Comparison of ENCODE assay signal across 1 cellular context in genomic region chr2:219541611-219542180, GRCh38.
TF ChIP-seq lines count a peak whose summit lies in the region.

No MANE protein-coding gene starts in this region.

TF ChIP-seq in HepG2, 621 proteins besides CTCF, POLR2A, EP300 and RAD21 (continued from another document and continues in another):
- no peak for TF ChIP-seq FUBP1 (CRISPR knock-in tag; IDR thresholded peaks at IDR 0.05; ENCODE audit: borderline replicate concordance)
- no peak for TF ChIP-seq ZNF550 (CRISPR knock-in tag; IDR thresholded peaks at IDR 0.05; ENCODE audit: borderline replicate concordance)
- TF ChIP-seq RNF2 (conservative IDR thresholded peaks at IDR 0.05; ENCODE audit: low read depth) = peak; percentile 64; the same call in 1 of the 2 replicates
- no peak for TF ChIP-seq SMARCE1 (IDR thresholded peaks at IDR 0.05; ENCODE audit: borderline replicate concordance)
- TF ChIP-seq NFE2L2 (IDR thresholded peaks at IDR 0.05; ENCODE audit: low read length) = no peak
- TF ChIP-seq KLF13 (CRISPR knock-in tag; IDR thresholded peaks at IDR 0.05) = peak; percentile 51; the same call in 1 of the 2 replicates
- peak; percentile 79; the same call in 1 of the 2 replicates for TF ChIP-seq ZBTB20 (CRISPR knock-in tag; IDR thresholded peaks at IDR 0.05; ENCODE audit: borderline replicate concordance, low read depth)
- peak; percentile 90 for TF ChIP-seq ZSCAN21 (CRISPR knock-in tag; IDR thresholded peaks at IDR 0.05; ENCODE audit: borderline replicate concordance)
- 0 out of 2 replicates have a peak, but pooled peaks have one; percentile 18 for TF ChIP-seq ZBTB2 (CRISPR knock-in tag; IDR thresholded peaks at IDR 0.05; ENCODE audit: low read depth)
- TF ChIP-seq ZHX2 (IDR thresholded peaks at IDR 0.05; ENCODE audit: low read depth) = 0 out of 2 replicates have a peak, but pooled peaks have one; percentile 65
- TF ChIP-seq ZHX2 (CRISPR knock-in tag; IDR thresholded peaks at IDR 0.05; ENCODE audit: borderline replicate concordance) = no peak
- peak; percentile 91 for TF ChIP-seq MTA1 (CRISPR knock-in tag; IDR thresholded peaks at IDR 0.05; ENCODE audit: borderline replicate concordance)
- 0 out of 2 replicates have a peak, but pooled peaks have one; percentile 80 for TF ChIP-seq ZNF205 (CRISPR knock-in tag; IDR thresholded peaks at IDR 0.05)
- TF ChIP-seq GLMP (CRISPR knock-in tag; IDR thresholded peaks at IDR 0.05; ENCODE audit: borderline replicate concordance) = no peak
- peak; percentile 48 for TF ChIP-seq PHF5A (CRISPR knock-in tag; IDR thresholded peaks at IDR 0.05; ENCODE audit: low read depth, unreplicated experiment)
- TF ChIP-seq ZBTB38 (CRISPR knock-in tag; IDR thresholded peaks at IDR 0.05) = peak; percentile 96
- no peak for TF ChIP-seq PTBP1 (IDR thresholded peaks at IDR 0.05; ENCODE audit: low read depth, low read length, poor library complexity, severe bottlenecking)
- no peak for TF ChIP-seq SIN3B (IDR thresholded peaks at IDR 0.05; ENCODE audit: low read length)
- TF ChIP-seq ZNF563 (CRISPR knock-in tag; IDR thresholded peaks at IDR 0.05) = peak; percentile 84; the same call in 1 of the 2 replicates
- no peak; the same call in 1 of the 2 replicates for TF ChIP-seq ZNF335 (CRISPR knock-in tag; IDR thresholded peaks at IDR 0.05)
- TF ChIP-seq CSRNP2 (CRISPR knock-in tag; conservative IDR thresholded peaks at IDR 0.05; ENCODE audit: low read depth) = no peak
- no peak for TF ChIP-seq GZF1 (CRISPR knock-in tag; IDR thresholded peaks at IDR 0.05)
- TF ChIP-seq MXD1 (CRISPR knock-in tag; IDR thresholded peaks at IDR 0.05) = peak; percentile 91
- no peak for TF ChIP-seq RFX3 (CRISPR knock-in tag; IDR thresholded peaks at IDR 0.05)
- peak; percentile 64 for TF ChIP-seq ESRRA (CRISPR knock-in tag; IDR thresholded peaks at IDR 0.05; ENCODE audit: low read depth)
- peak; percentile 57 for TF ChIP-seq FOXK1 (CRISPR knock-in tag; IDR thresholded peaks at IDR 0.05; ENCODE audit: borderline replicate concordance, low read depth)
- no peak for TF ChIP-seq ZNF292 (CRISPR knock-in tag; IDR thresholded peaks at IDR 0.05; ENCODE audit: borderline replicate concordance, low read depth)
- no peak for TF ChIP-seq SNAPC5 (CRISPR knock-in tag; IDR thresholded peaks at IDR 0.05; ENCODE audit: borderline replicate concordance)
- no peak for TF ChIP-seq TEF (CRISPR knock-in tag; IDR thresholded peaks at IDR 0.05)
- TF ChIP-seq SMAD1 (CRISPR knock-in tag; IDR thresholded peaks at IDR 0.05; ENCODE audit: borderline replicate concordance, low read depth) = peak; percentile 90; the same call in 1 of the 2 replicates
- TF ChIP-seq ZNF713 (CRISPR knock-in tag; IDR thresholded peaks at IDR 0.05) = no peak
- peak; percentile 86 for TF ChIP-seq MYC (CRISPR knock-in tag; IDR thresholded peaks at IDR 0.05; ENCODE audit: borderline replicate concordance)
- peak; percentile 92; the same call in 1 of the 2 replicates for TF ChIP-seq ZNF788 (CRISPR knock-in tag; IDR thresholded peaks at IDR 0.05; ENCODE audit: borderline replicate concordance)
- TF ChIP-seq ELF4 (CRISPR knock-in tag; IDR thresholded peaks at IDR 0.05; ENCODE audit: borderline replicate concordance) = no peak
- TF ChIP-seq PRMT3 (CRISPR knock-in tag; IDR thresholded peaks at IDR 0.05; ENCODE audit: borderline replicate concordance, low read depth) = no peak
- TF ChIP-seq FOXO4 (CRISPR knock-in tag; conservative IDR thresholded peaks at IDR 0.05) = no peak
- TF ChIP-seq ZNF644 (CRISPR knock-in tag; IDR thresholded peaks at IDR 0.05; ENCODE audit: low read depth) = peak; percentile 63; the same call in 1 of the 2 replicates
- TF ChIP-seq ZNF674 (CRISPR knock-in tag; IDR thresholded peaks at IDR 0.05; ENCODE audit: low read depth) = 0 out of 2 replicates have a peak, but pooled peaks have one; percentile 31
- peak; percentile 29; the same call in 1 of the 2 replicates for TF ChIP-seq ZNF446 (CRISPR knock-in tag; IDR thresholded peaks at IDR 0.05)
- no peak for TF ChIP-seq ZBTB21 (CRISPR knock-in tag; IDR thresholded peaks at IDR 0.05)
- TF ChIP-seq ZSCAN29 (CRISPR knock-in tag; conservative IDR thresholded peaks at IDR 0.05) = peak; percentile 91
- no peak for TF ChIP-seq CENPX (CRISPR knock-in tag; IDR thresholded peaks at IDR 0.05)
- no peak for TF ChIP-seq ZFYVE20 (CRISPR knock-in tag; IDR thresholded peaks at IDR 0.05; ENCODE audit: borderline replicate concordance, low read depth)
- TF ChIP-seq ZNF761 (CRISPR knock-in tag; conservative IDR thresholded peaks at IDR 0.05) = peak; percentile 92; the same call in 1 of the 2 replicates
- no peak for TF ChIP-seq ATAD3A (CRISPR knock-in tag; IDR thresholded peaks at IDR 0.05)
- no peak for TF ChIP-seq ZSCAN12 (CRISPR knock-in tag; IDR thresholded peaks at IDR 0.05)
- TF ChIP-seq SP5 (CRISPR knock-in tag; IDR thresholded peaks at IDR 0.05; ENCODE audit: borderline replicate concordance, low read depth) = no peak; the same call in 1 of the 2 replicates
- TF ChIP-seq ZBTB4 (CRISPR knock-in tag; IDR thresholded peaks at IDR 0.05; ENCODE audit: borderline replicate concordance) = peak; percentile 98
